Comparison of ENCODE assay signal across 13 cellular contexts in genomic region chr16:82736161-82736697, GRCh38.
"Had no signal": no experiment of that assay in that cellular context is flagged by ENCODE, and none has a peak within 500 bp of the region (broad histone marks: within the 10 kb centered on the region; RNA-seq: fewer than 3 reads in every experiment).

No MANE protein-coding gene starts in this region.

- H3K4me1 Mint-ChIP-seq: stimulated activated effector memory CD8-positive, alpha-beta T cell treated with anti-CD3 and anti-CD28 coated beads, Interleukin-12 subunit alpha, Interleukin-12 subunit beta, amount 100 ng/mL, for 72 hours had no signal

- H3K4me3 Mint-ChIP-seq: activated naive CD8-positive, alpha-beta T cell treated with anti-CD3 and anti-CD28 coated beads, Interleukin-2, amount 10 ng/mL, durations not matched to agents 7 days and 5 days; activated T-cell treated with anti-CD3 and anti-CD28 coated beads, Interleukin-2, amount 50 U/mL, for 4 hours; neural crest cell; stimulated activated effector memory CD8-positive, alpha-beta T cell treated with anti-CD3 and anti-CD28 coated beads, Interleukin-12 subunit alpha, Interleukin-12 subunit beta, amount 100 ng/mL, for 72 hours had no signal

- H3K36me3 Mint-ChIP-seq: activated naive CD8-positive, alpha-beta T cell treated with anti-CD3 and anti-CD28 coated beads, Interleukin-2, amount 10 ng/mL, durations not matched to agents 7 days and 5 days; stimulated activated effector memory CD8-positive, alpha-beta T cell treated with anti-CD3 and anti-CD28 coated beads, Interleukin-12 subunit alpha, Interleukin-12 subunit beta, amount 100 ng/mL, for 72 hours had no signal

- H3K9me3 ChIP-seq: ovary had no signal

- H3K36me3 ChIP-seq: ovary had no signal

- H3K27ac Mint-ChIP-seq: activated naive CD8-positive, alpha-beta T cell treated with anti-CD3 and anti-CD28 coated beads, Interleukin-2, amount 10 ng/mL, durations not matched to agents 7 days and 5 days; stimulated activated effector memory CD8-positive, alpha-beta T cell treated with anti-CD3 and anti-CD28 coated beads, Interleukin-12 subunit alpha, Interleukin-12 subunit beta, amount 100 ng/mL, for 72 hours had no signal

- H3K27ac ChIP-seq: ovary had no signal

- H3K27me3 ChIP-seq: ovary had no signal

- H3K9me3 Mint-ChIP-seq: activated T-cell treated with anti-CD3 and anti-CD28 coated beads, Interleukin-2, amount 50 U/mL, for 4 hours; neural crest cell; stimulated activated effector memory CD8-positive, alpha-beta T cell treated with anti-CD3 and anti-CD28 coated beads, Interleukin-12 subunit alpha, Interleukin-12 subunit beta, amount 100 ng/mL, for 72 hours had no signal

- H3K4me3 ChIP-seq: ovary had no signal

- DNase-seq: activated CD4-positive, alpha-beta T cell treated with anti-CD3 and anti-CD28 coated beads, Interleukin-2, amount 50 U/mL, for 4 hours; activated CD4-positive, CD25-positive, alpha-beta regulatory T cell; activated gamma-delta T cell treated with Interleukin-2 at 50 U/mL for 16 hours; activated naive CD8-positive, alpha-beta T cell treated with anti-CD3 and anti-CD28 coated beads, Interleukin-2, amount 10 ng/mL, durations not matched to agents 7 days and 5 days; activated T-cell treated with anti-CD3 and anti-CD28 coated beads, Interleukin-2, amount 50 U/mL, for 4 hours; central memory CD4-positive, alpha-beta T cell; cortex of kidney; effector CD8-positive, alpha-beta T cell; ovary; T-helper 2 cell; trophoblast cell had no signal

- ATAC-seq: activated T-cell treated with anti-CD3 and anti-CD28 coated beads, Interleukin-2, amount 50 U/mL, for 4 hours had no signal
